In genomic region chr1:41802532-41803501, GRCh38 we compare ENCODE assay signal across 8 cellular contexts.
DNase-seq lines count a peak whose midpoint lies in the region; ATAC-seq and TF ChIP-seq lines count a peak whose summit lies in the region.

No MANE protein-coding gene starts in this region.

- TF ChIP-seq CTCF in Loucy (conservative IDR thresholded peaks at IDR 0.05; ENCODE audit: low read length) = no peak

- peak overlapping the region; percentile 69 for H3K4me3 Mint-ChIP-seq in memory B cell

- H3K9ac ChIP-seq in Loucy (ENCODE audit: low read depth, low read length, poor library complexity, severe bottlenecking) = peak overlapping the region; percentile 35

- H3K27me3 Mint-ChIP-seq in memory B cell = no peaks in the 10 kb centered on the region

- H3K9me3 Mint-ChIP-seq in memory B cell = no peaks in the 10 kb centered on the region

- no peaks in the 10 kb centered on the region for H3K27me3 ChIP-seq in Loucy (ENCODE audit: insufficient read depth, low read length, poor library complexity, severe bottlenecking)

- DNase-seq in amygdala (lab: John Stamatoyannopoulos, UW) (peak in 44 of 56 donors; percentile 5 to 80 (median 38)), memory B cell (ENCODE audit: low spot score in 2 of 2) (peak in 1 of 2 donors; percentile 28), dermis blood vessel endothelial cell (no peak), GM19240 (ENCODE audit: insufficient read length, low spot score) (no peak)

- peak overlapping the region; percentile 19 for H3K4me3 ChIP-seq in Loucy (ENCODE audit: low read length, poor library complexity, severe bottlenecking)

- peak overlapping the region; percentile 86 for H3K27ac Mint-ChIP-seq in memory B cell

- no peaks in the 10 kb centered on the region for H3K79me2 ChIP-seq in Loucy (ENCODE audit: insufficient read depth, low read length)

- peaks cover 61% of the 10 kb centered on the region for H3K4me1 Mint-ChIP-seq in memory B cell

- peak overlapping the region; percentile 56 for H3K4me2 ChIP-seq in Loucy (ENCODE audit: low read depth, low read length, poor library complexity, severe bottlenecking)

- H3K36me3 ChIP-seq in Loucy (ENCODE audit: insufficient read depth, low read length) = no peaks in the 10 kb centered on the region

- no peaks in the 10 kb centered on the region for H3K9me2 ChIP-seq in Loucy (replicated peaks; ENCODE audit: low read depth, low read length)

- H3K9me3 ChIP-seq in Loucy (ENCODE audit: insufficient read depth, low read depth, low read length) = no peaks in the 10 kb centered on the region

- peaks cover 52% of the 10 kb centered on the region for H3K4me1 ChIP-seq in Loucy (ENCODE audit: insufficient read depth, low read length, poor library complexity, severe bottlenecking)

- H3F3A ChIP-seq in Loucy (ENCODE audit: low read depth) = no peaks in the 10 kb centered on the region

- peak; percentile 50 for ATAC-seq in GM19397 (IDR thresholded peaks at IDR 0.05; ENCODE audit: unreplicated experiment)
- peak; percentile 74 for ATAC-seq in memory B cell (ENCODE audit: low read depth)
- ATAC-seq in activated CD4-positive, CD25-positive, alpha-beta regulatory T cell treated with anti-CD3 and anti-CD28 coated beads, Interleukin-2, amount 50 U/mL, for 24 hours = no peak
- no peak for ATAC-seq in GM19351 (IDR thresholded peaks at IDR 0.05; ENCODE audit: unreplicated experiment)

- H4K20me1 ChIP-seq in Loucy (ENCODE audit: insufficient read depth, low read length, poor library complexity, severe bottlenecking) = no peaks in the 10 kb centered on the region

- H3K36me3 Mint-ChIP-seq in memory B cell = no peaks in the 10 kb centered on the region

- H2AFZ ChIP-seq in Loucy (ENCODE audit: low read length) = peak overlapping the region; percentile 71

Comparison
In these comparisons a context has a peak if more than half of its experiments do, and no peak if none do; other contexts are left out.
1. ATAC-seq: peak in GM19397 (single experiment) and memory B cell (single experiment); none in activated CD4-positive, CD25-positive, alpha-beta regulatory T cell treated with anti-CD3 and anti-CD28 coated beads, Interleukin-2, amount 50 U/mL, for 24 hours (0 of 2) and GM19351 (single experiment).
2. DNase-seq: peak in amygdala (44 of 56); none in dermis blood vessel endothelial cell (single experiment) and GM19240 (single experiment).